ENCODE assay signal across 34 cellular contexts in genomic region chr18:76402026-76402990, GRCh38.
DNase-seq lines count a peak whose midpoint lies in the region; ATAC-seq and TF ChIP-seq lines count a peak whose summit lies in the region.
"Had no signal": no experiment of that assay in that cellular context is flagged by ENCODE, and none has a peak within 500 bp of the region (broad histone marks: within the 10 kb centered on the region; RNA-seq: fewer than 3 reads in every experiment).

No MANE protein-coding gene starts in this region.

- H3K4ac ChIP-seq in neuronal stem cell (ENCODE audit: low read length): no peak overlapping the region

- H3K4me3 ChIP-seq in HL-60 (replicated peaks; ENCODE audit: insufficient read depth, low read length) (no peak overlapping the region), neuronal stem cell (ENCODE audit: low read length in 2 of 2) (no peak overlapping the region), gastroesophageal sphincter (no peak overlapping the region)
- H3K4me3 ChIP-seq: esophagus squamous epithelium, prostate gland, thoracic aorta had no signal

- H3K79me1 ChIP-seq in neuronal stem cell (ENCODE audit: low read depth, low read length): peaks cover 35% of the 10 kb centered on the region

- H2BK15ac ChIP-seq in neuronal stem cell (ENCODE audit: low read length): no peak overlapping the region

- no peak overlapping the region for H2BK120ac ChIP-seq in neuronal stem cell (ENCODE audit: low read depth, low read length)

- TF ChIP-seq POLR2A in gastroesophageal sphincter (IDR thresholded peaks at IDR 0.05): no peak

- H2BK5ac ChIP-seq in neuronal stem cell (ENCODE audit: low read length): no peak overlapping the region

- CTCF ChIA-PET in RWPE1 (lab: Yijun Ruan, JAX): no interaction called here

- POLR2A ChIA-PET in RWPE1 (lab: Yijun Ruan, JAX; ENCODE audit: low non-redundant PET): no interaction called here

- H3K27ac Mint-ChIP-seq in T-helper 17 cell: peak overlapping the region; percentile 61
- H3K27ac Mint-ChIP-seq: activated CD4-positive, alpha-beta memory T cell treated with anti-CD3 and anti-CD28 coated beads for 36 hours; activated naive CD8-positive, alpha-beta T cell treated with anti-CD3 and anti-CD28 coated beads, Interleukin-2, amount 10 ng/mL, durations not matched to agents 7 days and 5 days; memory B cell had no signal

- WGBS in neuronal stem cell (ENCODE audit: extremely low coverage in 2 of 2, insufficient read length in 2 of 2, insufficient replicate concordance in 1 of 2), 2 donors: no CpG with 5 or more reads among the region's 43 CpGs
- WGBS in gastroesophageal sphincter (ENCODE audit: low coverage in 1 of 2), 2 donors: 90 to 91% methylated on average over 5 to 9 of the region's 43 CpGs

- no peak overlapping the region for H2AFZ ChIP-seq in neuronal stem cell (ENCODE audit: low read length)

- no peak overlapping the region for H2AK5ac ChIP-seq in neuronal stem cell (ENCODE audit: low read depth, low read length)

- H3K9me3 ChIP-seq in T-helper 17 cell (ENCODE audit: control insufficient read depth, low read length, poor library complexity, severe bottlenecking) (no peaks in the 10 kb centered on the region), neuronal stem cell (replicated peaks in 1 of 2; ENCODE audit: control insufficient read depth in 2 of 2, insufficient read depth in 1 of 2, low read depth in 1 of 2, low read length in 2 of 2) (peaks cover 0 to 2% of the 10 kb centered on the region in 2 donors), gastroesophageal sphincter (no peaks in the 10 kb centered on the region)
- H3K9me3 ChIP-seq: esophagus squamous epithelium, prostate gland, thoracic aorta had no signal

- no peak overlapping the region for H3K4me3 Mint-ChIP-seq in T-helper 17 cell
- H3K4me3 Mint-ChIP-seq: activated CD4-positive, alpha-beta memory T cell treated with anti-CD3 and anti-CD28 coated beads for 36 hours; activated naive CD8-positive, alpha-beta T cell treated with anti-CD3 and anti-CD28 coated beads, Interleukin-2, amount 10 ng/mL, durations not matched to agents 7 days and 5 days; CD4-positive, CD25-positive, alpha-beta regulatory T cell; central memory CD8-positive, alpha-beta T cell; memory B cell had no signal

- no peak for TF ChIP-seq CTCF in HL-60 (IDR thresholded peaks at IDR 0.05; ENCODE audit: insufficient read depth, low read length)
- no peak for TF ChIP-seq CTCF in gastroesophageal sphincter (IDR thresholded peaks at IDR 0.05)
- no peak for TF ChIP-seq CTCF in RWPE1 (conservative IDR thresholded peaks at IDR 0.05; ENCODE audit: low read depth)

- peaks cover 4% of the 10 kb centered on the region for H3K36me3 Mint-ChIP-seq in T-helper 17 cell (ENCODE audit: low read depth)
- H3K36me3 Mint-ChIP-seq: activated CD4-positive, alpha-beta memory T cell treated with anti-CD3 and anti-CD28 coated beads for 36 hours; activated naive CD8-positive, alpha-beta T cell treated with anti-CD3 and anti-CD28 coated beads, Interleukin-2, amount 10 ng/mL, durations not matched to agents 7 days and 5 days; CD4-positive, CD25-positive, alpha-beta regulatory T cell; memory B cell had no signal

- H3K4me1 ChIP-seq in neuronal stem cell (ENCODE audit: control insufficient read depth in 2 of 2, insufficient read depth in 1 of 2, low read depth in 1 of 2, low read length in 2 of 2): peaks cover 0 to 8% of the 10 kb centered on the region in 2 donors
- peaks cover 0 to 61% (median 0%) of the 10 kb centered on the region in 3 donors for H3K4me1 ChIP-seq in gastroesophageal sphincter
- H3K4me1 ChIP-seq: prostate gland had no signal

- peaks cover 43% of the 10 kb centered on the region for H3K4me1 Mint-ChIP-seq in T-helper 17 cell

- peaks cover 16 to 30% of the 10 kb centered on the region in 2 donors for H3K36me3 ChIP-seq in neuronal stem cell (replicated peaks in 1 of 2; ENCODE audit: control insufficient read depth in 2 of 2, insufficient read depth in 2 of 2, low read length in 2 of 2)
- peaks cover 0 to 16% of the 10 kb centered on the region in 2 donors for H3K36me3 ChIP-seq in gastroesophageal sphincter
- H3K36me3 ChIP-seq: prostate gland, thoracic aorta had no signal

- H3K27me3 ChIP-seq in HL-60 (ENCODE audit: insufficient read depth, poor library complexity, severe bottlenecking) (no peaks in the 10 kb centered on the region), neuronal stem cell (ENCODE audit: control insufficient read depth in 3 of 3, insufficient read depth in 3 of 3, low read depth in 1 of 3, low read length in 3 of 3) (no peaks in the 10 kb centered on the region), gastroesophageal sphincter (no peaks in the 10 kb centered on the region)
- H3K27me3 ChIP-seq: esophagus squamous epithelium had no signal

- H4K91ac ChIP-seq in neuronal stem cell (ENCODE audit: low read depth, low read length, poor library complexity): no peak overlapping the region

- H3K14ac ChIP-seq in neuronal stem cell (ENCODE audit: low read length): peak overlapping the region; percentile 86

- H3K27me3 Mint-ChIP-seq in T-helper 17 cell: no peaks in the 10 kb centered on the region
- H3K27me3 Mint-ChIP-seq: activated naive CD8-positive, alpha-beta T cell treated with anti-CD3 and anti-CD28 coated beads, Interleukin-2, amount 10 ng/mL, durations not matched to agents 7 days and 5 days; CD4-positive, CD25-positive, alpha-beta regulatory T cell; memory B cell had no signal

- H3K27ac ChIP-seq in HL-60 (replicated peaks): peak overlapping the region; percentile 6
- no peak overlapping the region for H3K27ac ChIP-seq in neuronal stem cell (replicated peaks; ENCODE audit: low read length)
- H3K27ac ChIP-seq in gastroesophageal sphincter: no peak overlapping the region
- no peak overlapping the region for H3K27ac ChIP-seq in RWPE1
- H3K27ac ChIP-seq: 22Rv1, prostate gland, thoracic aorta had no signal

- H3K23ac ChIP-seq in neuronal stem cell (ENCODE audit: low read depth, low read length, poor library complexity): peak overlapping the region; percentile 58

- peak; percentile 39 for DNase-seq in DMS53 (lab: John Stamatoyannopoulos, UW)
- DNase-seq in DMS53 treated with DMSO at 0.1 percent for 48 hours (lab: John Stamatoyannopoulos, UW; ENCODE audit: unreplicated experiment): no peak
- peak; percentile 91 to 94 for DNase-seq in HL-60 (ENCODE audit: low read depth in 1 of 2, low spot score in 1 of 2)
- DNase-seq in T-helper 17 cell: no peak
- DNase-seq in neuronal stem cell (ENCODE audit: low spot score): no peak
- no peak for DNase-seq in NCI-H524 (lab: John Stamatoyannopoulos, UW)
- no peak for DNase-seq in RWPE1 (ENCODE audit: low spot score)
- DNase-seq: activated CD4-positive, alpha-beta memory T cell treated with anti-CD3 and anti-CD28 coated beads for 36 hours; activated CD4-positive, CD25-positive, alpha-beta regulatory T cell treated with anti-CD3 and anti-CD28 coated beads, Interleukin-2, amount 50 U/mL, for 72 hours; activated gamma-delta T cell; activated naive CD8-positive, alpha-beta T cell treated with anti-CD3 and anti-CD28 coated beads, Interleukin-2, amount 10 ng/mL, durations not matched to agents 7 days and 5 days; activated T-cell treated with anti-CD3 and anti-CD28 coated beads for 4 hours; CD4-positive, CD25-positive, alpha-beta regulatory T cell; dermis blood vessel endothelial cell; EL; foreskin melanocyte; GOT3; hippocampal formation; Karpas-422; NCI-H1092; NCI-H1694 treated with DMSO at 0.1 percent for 48 hours; NCI-H774; PC-3; SHP77; stimulated activated naive CD8-positive, alpha-beta T cell treated with anti-CD3 and anti-CD28 coated beads, Interleukin-15, Interleukin-2, amounts not matched to agents 100 U/mL and 50 U/mL, for 24 hours had no signal

- TF ChIP-seq EP300 in gastroesophageal sphincter (IDR thresholded peaks at IDR 0.05): no peak

- no peak overlapping the region for H3K9ac ChIP-seq in neuronal stem cell (ENCODE audit: low read depth, low read length, poor library complexity)

- H3K4me2 ChIP-seq in neuronal stem cell (ENCODE audit: insufficient read depth, low read length, poor library complexity, severe bottlenecking): no peak overlapping the region

- no peak overlapping the region for H2BK12ac ChIP-seq in neuronal stem cell (ENCODE audit: low read length)

- no peak for ATAC-seq in T-helper 17 cell
- no peak for ATAC-seq in gastroesophageal sphincter
- ATAC-seq: HepG2, left lobe of liver, PC-3 had no signal

- no peak overlapping the region for H4K8ac ChIP-seq in neuronal stem cell (ENCODE audit: low read depth, low read length)

- H3K18ac ChIP-seq in neuronal stem cell (ENCODE audit: low read length): no peak overlapping the region

Comparison
In these comparisons a context has a peak if more than half of its experiments do, and no peak if none do; other contexts are left out.
1. DNase-seq: peak in DMS53 (single experiment) and HL-60 (2 of 2); none in DMS53 treated with DMSO at 0.1 percent for 48 hours (single experiment), T-helper 17 cell (0 of 3), neuronal stem cell (single experiment), NCI-H524 (0 of 2) and RWPE1 (single experiment).